8 cellular contexts compared by ENCODE assay signal in genomic region chr9:128685022-128685332, GRCh38. TPM values are rescaled to one million over a fixed set of nuclear protein-coding genes. Genes with fewer than 3 reads are reported as not detected.
DNase-seq lines count a peak whose midpoint lies in the region; ATAC-seq and TF ChIP-seq lines count a peak whose summit lies in the region.

No MANE protein-coding gene starts in this region.

- H3K36me3 ChIP-seq in Loucy (ENCODE audit: insufficient read depth, low read length), result no peaks in the 10 kb centered on the region

- H3K79me2 ChIP-seq in Loucy (ENCODE audit: insufficient read depth, low read length), result peaks cover 43% of the 10 kb centered on the region

- ATAC-seq in activated CD4-positive, CD25-positive, alpha-beta regulatory T cell treated with anti-CD3 and anti-CD28 coated beads, Interleukin-2, amount 50 U/mL, for 24 hours, result no peak
- ATAC-seq in GM18868 (IDR thresholded peaks at IDR 0.05; ENCODE audit: unreplicated experiment) (no peak), GM18861 (IDR thresholded peaks at IDR 0.05; ENCODE audit: unreplicated experiment) (no peak)

- H3K9ac ChIP-seq in Loucy (ENCODE audit: low read depth, low read length, poor library complexity, severe bottlenecking), result peak overlapping the region; percentile 93

- TF ChIP-seq CTCF in Loucy (conservative IDR thresholded peaks at IDR 0.05; ENCODE audit: low read length) (no peak), neural crest cell (conservative IDR thresholded peaks at IDR 0.05) (no peak)

- H3K4me1 ChIP-seq in Loucy (ENCODE audit: insufficient read depth, low read length, poor library complexity, severe bottlenecking), result peaks cover 35% of the 10 kb centered on the region

- H3K4me1 Mint-ChIP-seq in neural crest cell, result peaks cover 46% of the 10 kb centered on the region

- no peaks in the 10 kb centered on the region for H3K9me3 Mint-ChIP-seq in neural crest cell

- no peaks in the 10 kb centered on the region for H4K20me1 ChIP-seq in Loucy (ENCODE audit: insufficient read depth, low read length, poor library complexity, severe bottlenecking)

- H3K27me3 Mint-ChIP-seq in neural crest cell (ENCODE audit: low read depth), result peaks cover 2% of the 10 kb centered on the region

- H3K27me3 ChIP-seq in Loucy (ENCODE audit: insufficient read depth, low read length, poor library complexity, severe bottlenecking), result no peaks in the 10 kb centered on the region

- no peaks in the 10 kb centered on the region for H3K9me3 ChIP-seq in Loucy (ENCODE audit: insufficient read depth, low read depth, low read length)

- H3F3A ChIP-seq in Loucy (ENCODE audit: low read depth), result no peaks in the 10 kb centered on the region

- peak overlapping the region; percentile 90 for H3K4me3 ChIP-seq in Loucy (ENCODE audit: low read length, poor library complexity, severe bottlenecking)

- peak; percentile 54 for DNase-seq in COLO829 (ENCODE audit: low spot score)
- peak; percentile 40 for DNase-seq in dermis blood vessel endothelial cell
- DNase-seq in neural crest cell (ENCODE audit: low read depth, low spot score), result no peak
- no peak for DNase-seq in hippocampal formation (lab: John Stamatoyannopoulos, UW)

- peak overlapping the region; percentile 81 for H3K4me2 ChIP-seq in Loucy (ENCODE audit: low read depth, low read length, poor library complexity, severe bottlenecking)

- no peaks in the 10 kb centered on the region for H3K36me3 Mint-ChIP-seq in neural crest cell (ENCODE audit: low read depth)

- no peaks in the 10 kb centered on the region for H3K9me2 ChIP-seq in Loucy (replicated peaks; ENCODE audit: low read depth, low read length)

- H3K4me3 Mint-ChIP-seq in neural crest cell, result peak overlapping the region; percentile 90

- H2AFZ ChIP-seq in Loucy (ENCODE audit: low read length), result peak overlapping the region; percentile 73; the same call in 1 of the 2 replicates

- no peak overlapping the region for H3K27ac Mint-ChIP-seq in neural crest cell (ENCODE audit: unreplicated experiment)

RNA-seq across cellular contexts. Expression of gene SET, which starts 4.0 kb away (rescaled TPM):
- 512 and 600 TPM in 2 replicates for total RNA-seq in dermis blood vessel endothelial cell
- total RNA-seq in neural crest cell, result 891 and 930 TPM in 2 replicates

RNA-seq across cellular contexts. Expression of gene PKN3, which starts 17.3 kb away (rescaled TPM):
- total RNA-seq in dermis blood vessel endothelial cell, result 12.9 and 26.9 TPM in 2 replicates
- total RNA-seq in neural crest cell, result 28.0 and 30.0 TPM in 2 replicates

RNA-seq across cellular contexts. Expression of gene DYNC2I2, which starts 28.3 kb away (rescaled TPM):
- total RNA-seq in dermis blood vessel endothelial cell (49.7 and 95.8 TPM in 2 replicates), neural crest cell (120 and 128 TPM in 2 replicates)

RNA-seq across cellular contexts. Expression of gene ZDHHC12, which starts 39.0 kb away (rescaled TPM):
- total RNA-seq in dermis blood vessel endothelial cell (41.0 and 104 TPM in 2 replicates), neural crest cell (15.1 and 15.7 TPM in 2 replicates)

Comparison
In these comparisons a context has a peak if more than half of its experiments do, and no peak if none do; other contexts are left out.
1. DNase-seq: peak in COLO829 (single experiment) and dermis blood vessel endothelial cell (single experiment); none in neural crest cell (single experiment) and hippocampal formation (0 of 2).